8 cellular contexts compared by ENCODE assay signal in genomic region chr5:108521841-108522506, GRCh38.
DNase-seq lines count a peak whose midpoint lies in the region; ATAC-seq and FAIRE-seq lines count a peak whose summit lies in the region.

No MANE protein-coding gene starts in this region.

- ATAC-seq in GM21619 (IDR thresholded peaks at IDR 0.05; ENCODE audit: unreplicated experiment), result peak; percentile 55
- no peak for ATAC-seq in activated T-helper 17 cell treated with anti-CD3 and anti-CD28 coated beads, Interleukin-2, amount 50 U/mL, for 72 hours (replicated peaks)

- H3K4me1 Mint-ChIP-seq in activated T-helper 17 cell treated with anti-CD3 and anti-CD28 coated beads, Interleukin-2, amount 50 U/mL, for 72 hours, result no peaks in the 10 kb centered on the region

- H3K4me3 Mint-ChIP-seq in activated T-helper 17 cell treated with anti-CD3 and anti-CD28 coated beads, Interleukin-2, amount 50 U/mL, for 72 hours, result no peak overlapping the region

- FAIRE-seq in endometrium (lab: Jason Lieb, UNC), result peak; percentile 21

- no peaks in the 10 kb centered on the region for H3K36me3 Mint-ChIP-seq in activated T-helper 17 cell treated with anti-CD3 and anti-CD28 coated beads, Interleukin-2, amount 50 U/mL, for 72 hours (ENCODE audit: low read depth)

- H3K27ac Mint-ChIP-seq in activated T-helper 17 cell treated with anti-CD3 and anti-CD28 coated beads, Interleukin-2, amount 50 U/mL, for 72 hours, result no peak overlapping the region

- DNase-seq in SIG-M5 treated with dmso at 0.1 percent for 504 hours (lab: John Stamatoyannopoulos, UW; ENCODE audit: unreplicated experiment), result peak; percentile 76
- DNase-seq in SIG-M5 (lab: John Stamatoyannopoulos, UW), result no peak
- DNase-seq in HuH-7 (ENCODE audit: low spot score), result peak; percentile 20
- peak; percentile 75 for DNase-seq in RKO (ENCODE audit: low spot score)
- peak; percentile 36 for DNase-seq in mucosa of gallbladder (ENCODE audit: low spot score)

- H3K27me3 Mint-ChIP-seq in activated T-helper 17 cell treated with anti-CD3 and anti-CD28 coated beads, Interleukin-2, amount 50 U/mL, for 72 hours, result peaks cover 6% of the 10 kb centered on the region

- peaks cover 5% of the 10 kb centered on the region for H3K9me3 Mint-ChIP-seq in activated T-helper 17 cell treated with anti-CD3 and anti-CD28 coated beads, Interleukin-2, amount 50 U/mL, for 72 hours
